ENCODE assay signal across 8 cellular contexts in the genomic region with DNA sequence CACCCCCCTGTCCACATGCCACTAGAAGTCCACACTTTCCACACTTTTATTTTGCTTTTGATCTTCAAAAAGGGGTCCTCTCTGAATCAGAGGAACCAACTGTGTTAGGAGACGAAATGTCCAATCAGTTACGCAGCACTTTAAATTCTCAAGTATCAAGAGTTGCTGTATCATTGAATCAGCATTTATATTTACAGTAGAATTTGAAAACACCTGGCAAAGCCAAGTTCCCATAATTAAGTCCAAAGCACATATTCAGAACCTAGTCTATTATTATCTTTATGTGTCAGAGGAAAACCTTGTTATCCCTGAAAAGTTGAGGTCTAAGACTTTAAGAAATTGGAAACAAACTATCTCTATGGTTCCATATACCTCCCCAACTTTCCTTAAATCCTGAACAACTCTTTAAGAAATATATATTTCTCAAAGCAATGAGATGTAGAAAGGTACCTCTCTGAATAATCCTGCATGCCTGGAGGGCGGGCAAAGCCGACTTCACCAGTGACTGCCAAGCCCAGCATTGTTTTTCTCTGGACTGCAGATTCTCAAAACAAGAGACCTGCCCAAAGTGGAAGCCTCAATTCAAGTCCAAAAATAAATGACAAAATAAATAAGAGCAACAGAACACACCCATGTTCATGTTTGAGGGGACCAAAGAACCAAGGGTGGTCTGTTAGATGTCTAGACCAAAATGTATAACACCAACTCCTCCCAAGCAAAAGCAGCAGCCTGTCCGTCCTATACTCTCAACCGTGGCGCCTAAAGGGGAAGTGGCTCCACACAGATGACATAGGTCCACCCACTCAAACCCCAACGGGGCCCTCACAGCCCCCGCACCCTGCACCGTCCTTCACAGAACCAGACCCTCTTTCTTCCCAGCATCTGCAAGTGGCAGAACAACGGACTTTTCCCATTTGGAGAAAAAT.
DNase-seq lines count a peak whose midpoint lies in the region; ATAC-seq, FAIRE-seq and TF ChIP-seq lines count a peak whose summit lies in the region.

No MANE protein-coding gene starts in this region.

- POLR2A ChIA-PET in GM12878 (lab: Charles Lee) = interaction anchor here (0.5 to 1.4 kb wide), 13 partner anchors 9 to 1630 kb away, joined by 3 to 6 read pairs (median 4); no protein-coding TSS in a partner anchor

- H2AFZ ChIP-seq in GM12878 (ENCODE audit: control insufficient read depth, low read depth, low read length) = no peak overlapping the region

- no peaks in the 10 kb centered on the region for H4K20me1 ChIP-seq in GM12878 (ENCODE audit: control insufficient read depth, insufficient read depth)

- TF ChIP-seq CTCF in GM12878 (IDR thresholded peaks at IDR 0.05 in 2 of 3, conservative IDR thresholded peaks at IDR 0.05 in 1 of 3; ENCODE audit: control insufficient read depth in 2 of 3, extremely low read depth in 1 of 3, insufficient read depth in 1 of 3, low read depth in 3 of 3, low read length in 3 of 3) = no peak

- SMC1A ChIA-PET in GM12878 (lab: Charles Lee; ENCODE audit: uncharacterized antibody, unreplicated experiment) = interaction anchor here (1.0 to 4.8 kb wide), 17 partner anchors 10 to 81 kb away, joined by 3 to 35 read pairs (median 8); a partner anchor contains a TSS

- CTCF ChIA-PET in activated naive CD4-positive, alpha-beta T cell treated with anti-CD3 and anti-CD28 coated beads, Interleukin-2, amount 10 ng/mL, durations not matched to agents 7 days and 5 days (lab: Charles Lee) = interaction anchor here (0.9 to 1.4 kb wide), 2 partner anchors 65 to 100 kb away, joined by 3 to 4 read pairs; no protein-coding TSS in a partner anchor
- CTCF ChIA-PET in activated naive CD4-positive, alpha-beta T cell treated with anti-CD3 and anti-CD28 coated beads for 36 hours (lab: Charles Lee) = interaction anchor here (1.4 kb wide), 1 partner anchor 65 kb away, joined by 5 read pairs; no protein-coding TSS in a partner anchor
- CTCF ChIA-PET in GM12878 (lab: Yijun Ruan, JAX) = interaction anchor here (0.7 to 3.0 kb wide), 9 partner anchors 11 to 111 kb away, joined by 3 to 15 read pairs (median 4); no protein-coding TSS in a partner anchor

- peak overlapping the region; percentile 74 for H3K4me3 ChIP-seq in GM12878
- H3K4me3 ChIP-seq in muscle layer of duodenum (ENCODE audit: low read depth in 1 of 2, low read length in 2 of 2) = peak overlapping the region; percentile 12 to 55

- H3K4me1 Mint-ChIP-seq in activated naive CD4-positive, alpha-beta T cell treated with anti-CD3 and anti-CD28 coated beads, Interleukin-2, amount 10 ng/mL, durations not matched to agents 7 days and 5 days = peaks cover 44% of the 10 kb centered on the region
- H3K4me1 Mint-ChIP-seq in activated naive CD4-positive, alpha-beta T cell treated with anti-CD3 and anti-CD28 coated beads for 36 hours (ENCODE audit: low read depth) = peaks cover 63% of the 10 kb centered on the region

- H3K27me3 ChIP-seq in GM12878 (replicated peaks in 1 of 2; ENCODE audit: control insufficient read depth in 2 of 2, insufficient read depth in 2 of 2, low read length in 1 of 2) = no peaks in the 10 kb centered on the region
- no peaks in the 10 kb centered on the region for H3K27me3 ChIP-seq in muscle layer of duodenum (ENCODE audit: low read depth, low read length)

- peak; percentile 88 to 91 for TF ChIP-seq EP300 in GM12878 (IDR thresholded peaks at IDR 0.05; ENCODE audit: borderline replicate concordance in 1 of 2, control insufficient read depth in 1 of 2, low read depth in 2 of 2, low read length in 2 of 2)

- BruUV-seq in GM12878 (replicated peaks; lab: Mats Ljungman, UMichigan) = TSS peak; percentile 90

- intact Hi-C loops in activated naive CD4-positive, alpha-beta T cell treated with anti-CD3 and anti-CD28 coated beads for 36 hours (cut with micrococcal nuclease) = loop anchor here (5.0 kb wide), 1 partner anchor 36 kb away; no protein-coding TSS in a partner anchor
- intact Hi-C loops in GM12878 (cut with micrococcal nuclease; ENCODE audit: unreplicated experiment) = loop anchor here (2.0 to 5.0 kb wide), 3 partner anchors 34 to 79 kb away; no protein-coding TSS in a partner anchor

- no peak for FAIRE-seq in GM12878 (lab: Jason Lieb, UNC)

- H3K9me3 ChIP-seq in GM12878 (replicated peaks; ENCODE audit: control insufficient read depth, insufficient read depth, low read length) (no peaks in the 10 kb centered on the region; the same call in 2 of the 3 replicates), muscle layer of duodenum (ENCODE audit: control insufficient read depth in 1 of 2, low read length in 2 of 2) (no peaks in the 10 kb centered on the region)

- peak overlapping the region; percentile 98 for H3K4me2 ChIP-seq in GM12878 (ENCODE audit: control insufficient read depth, insufficient read depth)

- H3K4me1 ChIP-seq in GM12878 (ENCODE audit: control insufficient read depth, insufficient read depth, low read length) (peaks cover 85% of the 10 kb centered on the region), muscle layer of duodenum (ENCODE audit: control insufficient read depth in 1 of 2, insufficient read depth in 2 of 2, low read length in 2 of 2) (peaks cover 68 to 74% of the 10 kb centered on the region in 2 donors)

- in situ Hi-C loops in KBM-7 (cut with MboI; ENCODE audit: low pct_unique_long_range_greater_than_20kb, low sequenced_read_pairs) = no loop called here
- in situ Hi-C loops in GM12878 (cut with MboI) = no loop called here

- H3K27ac ChIP-seq in GM12878 (ENCODE audit: control insufficient read depth, insufficient read depth) (peak overlapping the region; percentile 99), muscle layer of duodenum (ENCODE audit: low read length) (peak overlapping the region; percentile 98)

- H3K4me3 Mint-ChIP-seq in activated naive CD4-positive, alpha-beta T cell treated with anti-CD3 and anti-CD28 coated beads, Interleukin-2, amount 10 ng/mL, durations not matched to agents 7 days and 5 days = no peak overlapping the region
- no peak overlapping the region for H3K4me3 Mint-ChIP-seq in activated naive CD4-positive, alpha-beta T cell treated with anti-CD3 and anti-CD28 coated beads for 36 hours

- no peak for TF ChIP-seq RAD21 in GM12878 (IDR thresholded peaks at IDR 0.05; ENCODE audit: insufficient read depth, low read depth, low read length)

- H3K27me3 Mint-ChIP-seq in activated naive CD4-positive, alpha-beta T cell treated with anti-CD3 and anti-CD28 coated beads, Interleukin-2, amount 10 ng/mL, durations not matched to agents 7 days and 5 days = no peaks in the 10 kb centered on the region
- no peaks in the 10 kb centered on the region for H3K27me3 Mint-ChIP-seq in activated naive CD4-positive, alpha-beta T cell treated with anti-CD3 and anti-CD28 coated beads for 36 hours (ENCODE audit: low read depth)

- RAD21 ChIA-PET in GM12878 (lab: Charles Lee; ENCODE audit: unreplicated experiment) = interaction anchor here (0.7 to 2.6 kb wide), 11 partner anchors 11 to 101 kb away, joined by 3 to 15 read pairs (median 6); no protein-coding TSS in a partner anchor

- no peak for DNase-seq in activated naive CD4-positive, alpha-beta T cell treated with anti-CD3 and anti-CD28 coated beads, Interleukin-2, amount 10 ng/mL, durations not matched to agents 7 days and 5 days
- no peak for DNase-seq in activated naive CD4-positive, alpha-beta T cell treated with anti-CD3 and anti-CD28 coated beads for 36 hours
- DNase-seq in KBM-7 = peak; percentile 86
- DNase-seq in GM12878 (ENCODE audit: low read depth, low spot score) = peak; percentile 71
- DNase-seq in HCEC 1CT = no peak
- no peak for DNase-seq in AG08395 (ENCODE audit: low spot score)
- DNase-seq in NCI-H2196 (lab: John Stamatoyannopoulos, UW; ENCODE audit: unreplicated experiment) = no peak

- 17% methylated on average over 11 of the region's 11 CpGs for WGBS in GM12878 (ENCODE audit: insufficient coverage, insufficient replicate concordance, low lambda C conversion rate, missing lambda C conversion rate)

- TF ChIP-seq POLR2A in GM12878 (IDR thresholded peaks at IDR 0.05; ENCODE audit: low read depth, low read length) = peak; percentile 67

- peak overlapping the region; percentile 4 for H3K27ac Mint-ChIP-seq in activated naive CD4-positive, alpha-beta T cell treated with anti-CD3 and anti-CD28 coated beads, Interleukin-2, amount 10 ng/mL, durations not matched to agents 7 days and 5 days
- H3K27ac Mint-ChIP-seq in activated naive CD4-positive, alpha-beta T cell treated with anti-CD3 and anti-CD28 coated beads for 36 hours = no peak overlapping the region

- H3K79me2 ChIP-seq in GM12878 (ENCODE audit: control insufficient read depth, insufficient read depth, low read length) = peaks cover 87% of the 10 kb centered on the region

- peak; percentile 74 for ATAC-seq in GM12878

- peak overlapping the region; percentile 91 for H3K9ac ChIP-seq in GM12878 (ENCODE audit: control insufficient read depth, insufficient read depth, low read length)

- H3K9me3 Mint-ChIP-seq in activated naive CD4-positive, alpha-beta T cell treated with anti-CD3 and anti-CD28 coated beads, Interleukin-2, amount 10 ng/mL, durations not matched to agents 7 days and 5 days = no peaks in the 10 kb centered on the region
- H3K9me3 Mint-ChIP-seq in activated naive CD4-positive, alpha-beta T cell treated with anti-CD3 and anti-CD28 coated beads for 36 hours = no peaks in the 10 kb centered on the region

- no peaks in the 10 kb centered on the region for H3K36me3 ChIP-seq in GM12878 (ENCODE audit: control insufficient read depth in 2 of 2, insufficient read depth in 2 of 2, low read length in 1 of 2)
- H3K36me3 ChIP-seq in muscle layer of duodenum (ENCODE audit: control insufficient read depth in 1 of 2, insufficient read depth in 2 of 2, low read length in 2 of 2) = peaks cover 0 to 6% of the 10 kb centered on the region in 2 donors

- no peaks in the 10 kb centered on the region for H3K36me3 Mint-ChIP-seq in activated naive CD4-positive, alpha-beta T cell treated with anti-CD3 and anti-CD28 coated beads, Interleukin-2, amount 10 ng/mL, durations not matched to agents 7 days and 5 days
- H3K36me3 Mint-ChIP-seq in activated naive CD4-positive, alpha-beta T cell treated with anti-CD3 and anti-CD28 coated beads for 36 hours (ENCODE audit: low read depth) = peaks cover 1% of the 10 kb centered on the region

TF ChIP-seq in GM12878, 131 proteins besides CTCF, POLR2A, EP300 and RAD21 (continues in another document):
- TF ChIP-seq, protein P1, sequence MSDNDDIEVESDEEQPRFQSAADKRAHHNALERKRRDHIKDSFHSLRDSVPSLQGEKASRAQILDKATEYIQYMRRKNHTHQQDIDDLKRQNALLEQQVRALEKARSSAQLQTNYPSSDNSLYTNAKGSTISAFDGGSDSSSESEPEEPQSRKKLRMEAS (IDR thresholded peaks at IDR 0.05; ENCODE audit: low read depth, low read length) = no peak
- peak; percentile 44; the same call in 1 of the 2 replicates for TF ChIP-seq ZBED1 (IDR thresholded peaks at IDR 0.05; ENCODE audit: borderline replicate concordance)
- peak; percentile 89 for TF ChIP-seq NR2F1 (conservative IDR thresholded peaks at IDR 0.05)

Comparison
In these comparisons a context has a peak if more than half of its experiments do, and no peak if none do; other contexts are left out.
1. DNase-seq: peak in KBM-7 (single experiment) and GM12878 (single experiment); none in activated naive CD4-positive, alpha-beta T cell treated with anti-CD3 and anti-CD28 coated beads, Interleukin-2, amount 10 ng/mL, durations not matched to agents 7 days and 5 days (single experiment), activated naive CD4-positive, alpha-beta T cell treated with anti-CD3 and anti-CD28 coated beads for 36 hours (single experiment), HCEC 1CT (single experiment), AG08395 (single experiment) and NCI-H2196 (single experiment).